In genomic region chr15:75049392-75049791, GRCh38 we compare ENCODE assay signal across 12 cellular contexts. TPM values are rescaled to one million over a fixed set of nuclear protein-coding genes. Genes with fewer than 3 reads are reported as not detected.
A peak's percentile ranks its signal among the peaks of the same experiment; 100 is the strongest.
DNase-seq lines count a peak whose midpoint lies in the region; ATAC-seq and TF ChIP-seq lines count a peak whose summit lies in the region.
"Had no signal": no experiment of that assay in that cellular context is flagged by ENCODE, and none has a peak within 500 bp of the region (broad histone marks: within the 10 kb centered on the region; RNA-seq: fewer than 3 reads in every experiment).

No MANE protein-coding gene starts in this region.

- H3K23ac ChIP-seq in neuronal stem cell (ENCODE audit: low read depth, low read length, poor library complexity): no peak overlapping the region

- no peaks in the 10 kb centered on the region for H3K27me3 ChIP-seq in neuronal stem cell (ENCODE audit: control insufficient read depth in 3 of 3, insufficient read depth in 3 of 3, low read depth in 1 of 3, low read length in 3 of 3)

- peaks cover 23% of the 10 kb centered on the region for H3K36me3 Mint-ChIP-seq in activated T-helper 1 cell treated with anti-CD3 and anti-CD28 coated beads, Interleukin-12 subunit alpha, Interleukin-12 subunit beta, Interleukin-2, Interleukin-4 antibody, amounts not matched to agents 30 ng/mL and 10 ng/mL and 1 ng/mL, durations not matched to agents 14 hours and 24 hours and 36 hours (ENCODE audit: low read depth)
- peaks cover 12% of the 10 kb centered on the region for H3K36me3 Mint-ChIP-seq in activated T-cell treated with anti-CD3 and anti-CD28 coated beads, Interleukin-2, amount 50 U/mL, for 4 hours (ENCODE audit: insufficient read depth)

- no peak for TF ChIP-seq CTCF in C4-2B (conservative IDR thresholded peaks at IDR 0.05)

- H3K4ac ChIP-seq in neuronal stem cell (ENCODE audit: low read length): no peak overlapping the region

- H3K9me3 Mint-ChIP-seq in activated T-helper 1 cell treated with anti-CD3 and anti-CD28 coated beads, Interleukin-12 subunit alpha, Interleukin-12 subunit beta, Interleukin-2, Interleukin-4 antibody, amounts not matched to agents 30 ng/mL and 10 ng/mL and 1 ng/mL, durations not matched to agents 14 hours and 24 hours and 36 hours: no peaks in the 10 kb centered on the region
- H3K9me3 Mint-ChIP-seq in activated T-cell treated with anti-CD3 and anti-CD28 coated beads, Interleukin-2, amount 50 U/mL, for 4 hours: no peaks in the 10 kb centered on the region
- H3K9me3 Mint-ChIP-seq: stimulated activated naive B cell treated with anti-CD40 and anti-IgM and Interleukin-4, amounts not matched to agents 10 μg/mL and 1 μg/mL and 100 μg/mL, for 72 hours had no signal

- H3K4me1 Mint-ChIP-seq in activated T-helper 1 cell treated with anti-CD3 and anti-CD28 coated beads, Interleukin-12 subunit alpha, Interleukin-12 subunit beta, Interleukin-2, Interleukin-4 antibody, amounts not matched to agents 30 ng/mL and 10 ng/mL and 1 ng/mL, durations not matched to agents 14 hours and 24 hours and 36 hours (ENCODE audit: low read depth): peaks cover 39% of the 10 kb centered on the region
- peaks cover 22% of the 10 kb centered on the region for H3K4me1 Mint-ChIP-seq in activated T-cell treated with anti-CD3 and anti-CD28 coated beads, Interleukin-2, amount 50 U/mL, for 4 hours (ENCODE audit: low read depth)

- ATAC-seq in activated T-cell treated with anti-CD3 and anti-CD28 coated beads, Interleukin-2, amount 50 U/mL, for 4 hours: no peak
- ATAC-seq: stimulated activated naive B cell treated with anti-CD40 and anti-IgM and Interleukin-4, amounts not matched to agents 10 μg/mL and 1 μg/mL and 100 μg/mL, for 72 hours had no signal

- H2BK120ac ChIP-seq in neuronal stem cell (ENCODE audit: low read depth, low read length): no peak overlapping the region

- intact Hi-C loops in activated T-helper 1 cell treated with anti-CD3 and anti-CD28 coated beads, Interleukin-12 subunit alpha, Interleukin-12 subunit beta, Interleukin-2, Interleukin-4 antibody, amounts not matched to agents 30 ng/mL and 10 ng/mL and 1 ng/mL, durations not matched to agents 14 hours and 24 hours and 36 hours (cut with micrococcal nuclease): no loop called here

- no peak overlapping the region for H2AK5ac ChIP-seq in neuronal stem cell (ENCODE audit: low read depth, low read length)

- H3K18ac ChIP-seq in neuronal stem cell (ENCODE audit: low read length): no peak overlapping the region

- DNase-seq in NCI-H2196 (lab: John Stamatoyannopoulos, UW; ENCODE audit: unreplicated experiment) (peak; percentile 69), glomerular visceral epithelial cell (ENCODE audit: extremely low spot score) (peak; percentile 80), pons (ENCODE audit: low spot score) (peak; percentile 52), SW480 (ENCODE audit: low spot score) (no peak), neuronal stem cell (ENCODE audit: low spot score) (no peak)
- no peak for DNase-seq in activated T-helper 1 cell treated with anti-CD3 and anti-CD28 coated beads, Interleukin-12 subunit alpha, Interleukin-12 subunit beta, Interleukin-2, Interleukin-4 antibody, amounts not matched to agents 30 ng/mL and 10 ng/mL and 1 ng/mL, durations not matched to agents 14 hours and 24 hours and 36 hours (ENCODE audit: low spot score)
- no peak for DNase-seq in activated T-cell treated with anti-CD3 and anti-CD28 coated beads, Interleukin-2, amount 50 U/mL, for 4 hours
- DNase-seq: activated T-cell treated with anti-CD3 and anti-CD28 coated beads, Interleukin-2, amount 50 U/mL, for 1 hour; MM.1S; stimulated activated naive B cell treated with anti-CD40 and anti-IgM and Interleukin-4, amounts not matched to agents 10 μg/mL and 1 μg/mL and 100 μg/mL, for 72 hours had no signal

- H3K27ac ChIP-seq in C4-2B: peak overlapping the region; percentile 3
- no peak overlapping the region for H3K27ac ChIP-seq in neuronal stem cell (replicated peaks; ENCODE audit: low read length)
- H3K27ac ChIP-seq: skin epidermis had no signal

- H4K8ac ChIP-seq in neuronal stem cell (ENCODE audit: low read depth, low read length): no peak overlapping the region

- H3K27ac Mint-ChIP-seq in activated T-helper 1 cell treated with anti-CD3 and anti-CD28 coated beads, Interleukin-12 subunit alpha, Interleukin-12 subunit beta, Interleukin-2, Interleukin-4 antibody, amounts not matched to agents 30 ng/mL and 10 ng/mL and 1 ng/mL, durations not matched to agents 14 hours and 24 hours and 36 hours: no peak overlapping the region

- WGBS in neuronal stem cell (ENCODE audit: extremely low coverage in 2 of 2, insufficient read length in 2 of 2, insufficient replicate concordance in 1 of 2), 2 donors: no CpG with 5 or more reads among the region's 11 CpGs

- no peak overlapping the region for H2BK5ac ChIP-seq in neuronal stem cell (ENCODE audit: low read length)

- H2AFZ ChIP-seq in neuronal stem cell (ENCODE audit: low read length): no peak overlapping the region

- no peak overlapping the region for H3K4me3 Mint-ChIP-seq in activated T-helper 1 cell treated with anti-CD3 and anti-CD28 coated beads, Interleukin-12 subunit alpha, Interleukin-12 subunit beta, Interleukin-2, Interleukin-4 antibody, amounts not matched to agents 30 ng/mL and 10 ng/mL and 1 ng/mL, durations not matched to agents 14 hours and 24 hours and 36 hours
- no peak overlapping the region for H3K4me3 Mint-ChIP-seq in activated T-cell treated with anti-CD3 and anti-CD28 coated beads, Interleukin-2, amount 50 U/mL, for 4 hours
- H3K4me3 Mint-ChIP-seq: stimulated activated naive B cell treated with anti-CD40 and anti-IgM and Interleukin-4, amounts not matched to agents 10 μg/mL and 1 μg/mL and 100 μg/mL, for 72 hours had no signal

- no peak overlapping the region for H3K14ac ChIP-seq in neuronal stem cell (ENCODE audit: low read length)

- peaks cover 0 to 36% of the 10 kb centered on the region in 2 donors for H3K36me3 ChIP-seq in neuronal stem cell (replicated peaks in 1 of 2; ENCODE audit: control insufficient read depth in 2 of 2, insufficient read depth in 2 of 2, low read length in 2 of 2)

- H4K91ac ChIP-seq in neuronal stem cell (ENCODE audit: low read depth, low read length, poor library complexity): no peak overlapping the region

- no peaks in the 10 kb centered on the region for H3K27me3 Mint-ChIP-seq in activated T-helper 1 cell treated with anti-CD3 and anti-CD28 coated beads, Interleukin-12 subunit alpha, Interleukin-12 subunit beta, Interleukin-2, Interleukin-4 antibody, amounts not matched to agents 30 ng/mL and 10 ng/mL and 1 ng/mL, durations not matched to agents 14 hours and 24 hours and 36 hours (ENCODE audit: insufficient read depth)
- no peaks in the 10 kb centered on the region for H3K27me3 Mint-ChIP-seq in activated T-cell treated with anti-CD3 and anti-CD28 coated beads, Interleukin-2, amount 50 U/mL, for 4 hours (ENCODE audit: low read depth)

- no peak overlapping the region for H2BK12ac ChIP-seq in neuronal stem cell (ENCODE audit: low read length)

- peaks cover 7 to 17% of the 10 kb centered on the region in 2 donors for H3K4me1 ChIP-seq in neuronal stem cell (ENCODE audit: control insufficient read depth in 2 of 2, insufficient read depth in 1 of 2, low read depth in 1 of 2, low read length in 2 of 2)

- H3K4me3 ChIP-seq in neuronal stem cell (ENCODE audit: low read length in 2 of 2): no peak overlapping the region
- H3K4me3 ChIP-seq: skin epidermis had no signal

- peaks cover 3% of the 10 kb centered on the region for H3K79me1 ChIP-seq in neuronal stem cell (ENCODE audit: low read depth, low read length)

- no peak overlapping the region for H3K9ac ChIP-seq in neuronal stem cell (ENCODE audit: low read depth, low read length, poor library complexity)

- H3K9me3 ChIP-seq in neuronal stem cell (replicated peaks in 1 of 2; ENCODE audit: control insufficient read depth in 2 of 2, insufficient read depth in 1 of 2, low read depth in 1 of 2, low read length in 2 of 2): no peaks in the 10 kb centered on the region

- H3K4me2 ChIP-seq in neuronal stem cell (ENCODE audit: insufficient read depth, low read length, poor library complexity, severe bottlenecking): no peak overlapping the region

- H2BK15ac ChIP-seq in neuronal stem cell (ENCODE audit: low read length): no peak overlapping the region

RNA-seq across cellular contexts. Expression of gene PPCDC, which starts 26.0 kb away (rescaled TPM):
- total RNA-seq in activated T-helper 1 cell treated with anti-CD3 and anti-CD28 coated beads, Interleukin-12 subunit alpha, Interleukin-12 subunit beta, Interleukin-2, Interleukin-4 antibody, amounts not matched to agents 30 ng/mL and 10 ng/mL and 1 ng/mL, durations not matched to agents 14 hours and 24 hours and 36 hours: 25.0 and 27.1 TPM in 2 replicates
- polyA plus RNA-seq in neuronal stem cell (2013, experiment 1 of 2): 6.1 TPM
- 6.0 TPM for polyA plus RNA-seq in neuronal stem cell (2013, experiment 2 of 2)
- 10 to 100 TPM; 15.4 to 17.9 (median 17.8) TPM for total RNA-seq in activated T-cell treated with anti-CD3 and anti-CD28 coated beads, Interleukin-2, amount 50 U/mL, for 4 hours

RNA-seq across cellular contexts. Expression of gene SCAMP5, which starts 54.0 kb away (rescaled TPM):
- total RNA-seq in activated T-helper 1 cell treated with anti-CD3 and anti-CD28 coated beads, Interleukin-12 subunit alpha, Interleukin-12 subunit beta, Interleukin-2, Interleukin-4 antibody, amounts not matched to agents 30 ng/mL and 10 ng/mL and 1 ng/mL, durations not matched to agents 14 hours and 24 hours and 36 hours: 2.0 and 3.5 TPM in 2 replicates
- polyA plus RNA-seq in neuronal stem cell (2013, experiment 1 of 2): 28.0 TPM
- 27.3 TPM for polyA plus RNA-seq in neuronal stem cell (2013, experiment 2 of 2)
- 1 to 10 TPM in 2 of 3 donors, under 1 TPM in 1; 0.90 to 6.7 (median 1.8) TPM for total RNA-seq in activated T-cell treated with anti-CD3 and anti-CD28 coated beads, Interleukin-2, amount 50 U/mL, for 4 hours

Comparison
In these comparisons a context has a peak if more than half of its experiments do, and no peak if none do; other contexts are left out.
1. DNase-seq: peak in NCI-H2196 (single experiment), glomerular visceral epithelial cell (single experiment) and pons (single experiment); none in SW480 (single experiment), activated T-helper 1 cell treated with anti-CD3 and anti-CD28 coated beads, Interleukin-12 subunit alpha, Interleukin-12 subunit beta, Interleukin-2, Interleukin-4 antibody, amounts not matched to agents 30 ng/mL and 10 ng/mL and 1 ng/mL, durations not matched to agents 14 hours and 24 hours and 36 hours (single experiment), neuronal stem cell (single experiment) and activated T-cell treated with anti-CD3 and anti-CD28 coated beads, Interleukin-2, amount 50 U/mL, for 4 hours (single experiment).